In the genomic region with DNA sequence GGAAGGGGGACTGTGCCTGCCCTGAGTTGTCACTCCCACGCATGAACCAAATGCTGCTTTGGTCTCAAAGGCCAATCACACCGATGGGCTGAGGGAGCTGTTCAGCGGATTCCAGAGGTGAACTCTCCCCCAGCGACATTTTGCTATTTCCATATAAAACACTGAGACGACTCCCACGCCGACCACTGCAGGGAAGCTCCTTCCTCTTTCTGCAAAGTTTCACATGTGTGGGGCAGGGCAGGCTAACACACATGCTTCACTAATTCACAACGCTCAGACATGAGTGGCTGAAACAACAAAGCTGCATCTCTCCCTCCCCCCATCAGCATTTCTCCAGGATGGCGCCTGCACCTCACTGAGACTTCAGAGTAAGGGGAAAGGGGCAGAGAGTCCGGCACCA, we compare ENCODE assay signal across 29 cellular contexts. TPM values are rescaled to one million over a fixed set of nuclear protein-coding genes. Genes with fewer than 3 reads are reported as not detected.
"Had no signal": no experiment of that assay in that cellular context is flagged by ENCODE, and none has a peak within 500 bp of the region (broad histone marks: within the 10 kb centered on the region; RNA-seq: fewer than 3 reads in every experiment).

No MANE protein-coding gene starts in this region.

- H3K4me1 ChIP-seq: gastrocnemius medialis, parathyroid adenoma, psoas muscle, spleen, uterus had no signal

- H3K27me3 Mint-ChIP-seq: activated B cell treated with CpG ODN at 0.5 μM for 24 hours; activated naive CD4-positive, alpha-beta T cell treated with anti-CD3 and anti-CD28 coated beads, Interleukin-2, amount 50 U/mL, for 24 hours; activated naive CD8-positive, alpha-beta T cell treated with anti-CD3 and anti-CD28 coated beads, Interleukin-2, amount 50 U/mL, for 24 hours; activated T-helper 17 cell treated with anti-CD3 and anti-CD28 coated beads, Interleukin-2, amount 50 U/mL, for 72 hours; naive B cell; stimulated activated naive CD8-positive, alpha-beta T cell treated with anti-CD3 and anti-CD28 coated beads, Interleukin-15, Interleukin-2, amounts not matched to agents 100 ng/mL and 50 ng/mL, for 24 hours; T-helper 17 cell had no signal

- H3K4me3 ChIP-seq: gastrocnemius medialis, hepatocyte, psoas muscle, spleen, thoracic aorta, uterus had no signal

- H3K4me3 Mint-ChIP-seq: activated B cell treated with CpG ODN at 0.5 μM for 24 hours; activated CD8-positive, alpha-beta T cell treated with anti-CD3 and anti-CD28 coated beads for 36 hours; activated naive CD4-positive, alpha-beta T cell treated with anti-CD3 and anti-CD28 coated beads, Interleukin-2, amount 50 U/mL, for 24 hours; activated naive CD8-positive, alpha-beta T cell treated with anti-CD3 and anti-CD28 coated beads, Interleukin-2, amount 50 U/mL, for 24 hours; activated T-cell treated with anti-CD3 and anti-CD28 coated beads, Interleukin-2, amount 50 U/mL, for 4 hours; activated T-helper 17 cell treated with anti-CD3 and anti-CD28 coated beads, Interleukin-2, amount 50 U/mL, for 72 hours; effector memory CD8-positive, alpha-beta T cell; mesothelial cell of epicardium; naive B cell; neural crest cell; stimulated activated naive CD8-positive, alpha-beta T cell treated with anti-CD3 and anti-CD28 coated beads, Interleukin-15, Interleukin-2, amounts not matched to agents 100 ng/mL and 50 ng/mL, for 24 hours; T-helper 17 cell had no signal

- DNase-seq: activated B cell treated with CpG ODN at 0.5 μM for 24 hours; activated CD4-positive, alpha-beta T cell treated with anti-CD3 and anti-CD28 coated beads, Interleukin-2, amount 50 U/mL, for 1 hour; activated CD8-positive, alpha-beta T cell treated with anti-CD3 and anti-CD28 coated beads for 36 hours; activated gamma-delta T cell treated with Interleukin-2 at 50 U/mL for 16 hours; activated naive CD8-positive, alpha-beta T cell treated with anti-CD3 and anti-CD28 coated beads, Interleukin-2, amount 50 U/mL, for 24 hours; activated T-cell treated with anti-CD3 and anti-CD28 coated beads, Interleukin-2, amount 50 U/mL, for 4 hours; amygdala; caudate nucleus; cortex of kidney; effector memory CD8-positive, alpha-beta T cell; erythroblast; gastrocnemius medialis; left cardiac atrium; naive B cell; nucleus accumbens; psoas muscle; spleen; T-helper 17 cell; trophoblast cell; uterus had no signal

- H3K36me3 ChIP-seq: gastrocnemius medialis, spleen, thoracic aorta, uterus had no signal

- H3K27ac ChIP-seq: gastrocnemius medialis, hepatocyte, parathyroid adenoma, psoas muscle, spleen, thoracic aorta, uterus had no signal

- H3K9me3 ChIP-seq: gastrocnemius medialis, psoas muscle, thoracic aorta, uterus had no signal

- H3K27ac Mint-ChIP-seq: activated B cell treated with CpG ODN at 0.5 μM for 24 hours; activated CD8-positive, alpha-beta T cell treated with anti-CD3 and anti-CD28 coated beads for 36 hours; activated naive CD4-positive, alpha-beta T cell treated with anti-CD3 and anti-CD28 coated beads, Interleukin-2, amount 50 U/mL, for 24 hours; activated naive CD8-positive, alpha-beta T cell treated with anti-CD3 and anti-CD28 coated beads, Interleukin-2, amount 50 U/mL, for 24 hours; activated T-helper 17 cell treated with anti-CD3 and anti-CD28 coated beads, Interleukin-2, amount 50 U/mL, for 72 hours; effector memory CD8-positive, alpha-beta T cell; mesothelial cell of epicardium; naive B cell; stimulated activated naive CD8-positive, alpha-beta T cell treated with anti-CD3 and anti-CD28 coated beads, Interleukin-15, Interleukin-2, amounts not matched to agents 100 ng/mL and 50 ng/mL, for 24 hours; T-helper 17 cell had no signal

- H3K36me3 Mint-ChIP-seq: activated naive CD4-positive, alpha-beta T cell treated with anti-CD3 and anti-CD28 coated beads, Interleukin-2, amount 50 U/mL, for 24 hours; mesothelial cell of epicardium; naive B cell had no signal

- H3K4me1 Mint-ChIP-seq: activated B cell treated with CpG ODN at 0.5 μM for 24 hours; activated naive CD4-positive, alpha-beta T cell treated with anti-CD3 and anti-CD28 coated beads, Interleukin-2, amount 50 U/mL, for 24 hours; activated naive CD8-positive, alpha-beta T cell treated with anti-CD3 and anti-CD28 coated beads, Interleukin-2, amount 50 U/mL, for 24 hours; activated T-helper 17 cell treated with anti-CD3 and anti-CD28 coated beads, Interleukin-2, amount 50 U/mL, for 72 hours; mesothelial cell of epicardium; naive B cell; neural crest cell; T-helper 17 cell had no signal

- H3K27me3 ChIP-seq: gastrocnemius medialis, hepatocyte, uterus had no signal

- H3K9me3 Mint-ChIP-seq: activated B cell treated with CpG ODN at 0.5 μM for 24 hours; activated CD8-positive, alpha-beta T cell treated with anti-CD3 and anti-CD28 coated beads for 36 hours; activated T-cell treated with anti-CD3 and anti-CD28 coated beads, Interleukin-2, amount 50 U/mL, for 4 hours; mesothelial cell of epicardium; neural crest cell had no signal

- ATAC-seq: activated CD8-positive, alpha-beta T cell treated with anti-CD3 and anti-CD28 coated beads for 36 hours; activated naive CD8-positive, alpha-beta T cell treated with anti-CD3 and anti-CD28 coated beads, Interleukin-2, amount 50 U/mL, for 24 hours; activated T-cell treated with anti-CD3 and anti-CD28 coated beads, Interleukin-2, amount 50 U/mL, for 4 hours; activated T-helper 17 cell treated with anti-CD3 and anti-CD28 coated beads, Interleukin-2, amount 50 U/mL, for 72 hours; effector memory CD8-positive, alpha-beta T cell; gastrocnemius medialis; left cardiac atrium; psoas muscle; T-helper 17 cell had no signal

RNA-seq across cellular contexts. Expression of a gene that starts 37.8 kb away (rescaled TPM):
- total RNA-seq: activated B cell treated with CpG ODN at 0.5 μM for 24 hours; activated CD8-positive, alpha-beta T cell treated with anti-CD3 and anti-CD28 coated beads for 36 hours; activated T-cell treated with anti-CD3 and anti-CD28 coated beads, Interleukin-2, amount 50 U/mL, for 4 hours; activated T-helper 17 cell treated with anti-CD3 and anti-CD28 coated beads, Interleukin-2, amount 50 U/mL, for 72 hours; gastrocnemius medialis; psoas muscle; spleen; subcutaneous adipose tissue; T-helper 17 cell; thoracic aorta had no signal
